In genomic region chr9:96419691-96419969, GRCh38 we compare ENCODE assay signal across 8 cellular contexts. TPM values are rescaled to one million over a fixed set of nuclear protein-coding genes. Genes with fewer than 3 reads are reported as not detected.
DNase-seq lines count a peak whose midpoint lies in the region; ATAC-seq and TF ChIP-seq lines count a peak whose summit lies in the region.

No MANE protein-coding gene starts in this region.

- H3K36me3 Mint-ChIP-seq in activated naive CD4-positive, alpha-beta T cell treated with anti-CD3 and anti-CD28 coated beads, Interleukin-2, amount 10 ng/mL, durations not matched to agents 7 days and 5 days: peaks cover 10% of the 10 kb centered on the region

- H3K9me3 Mint-ChIP-seq in activated naive CD4-positive, alpha-beta T cell treated with anti-CD3 and anti-CD28 coated beads, Interleukin-2, amount 10 ng/mL, durations not matched to agents 7 days and 5 days: no peaks in the 10 kb centered on the region

- H3K4me1 ChIP-seq in liver (ENCODE audit: control insufficient read depth in 4 of 4, insufficient read depth in 4 of 4, low read length in 3 of 4) (peaks cover 4 to 31% (median 27%) of the 10 kb centered on the region in 4 donors), tibial artery (peaks cover 11 to 34% (median 25%) of the 10 kb centered on the region in 4 donors)

- peak overlapping the region; percentile 83 for H3K4me3 Mint-ChIP-seq in activated naive CD4-positive, alpha-beta T cell treated with anti-CD3 and anti-CD28 coated beads, Interleukin-2, amount 10 ng/mL, durations not matched to agents 7 days and 5 days

- in situ Hi-C loops in astrocyte of the cerebellum (cut with HindIII; ENCODE audit: low sequenced_read_pairs): no loop called here

- DNase-seq in activated naive CD4-positive, alpha-beta T cell treated with anti-CD3 and anti-CD28 coated beads, Interleukin-2, amount 10 ng/mL, durations not matched to agents 7 days and 5 days: no peak
- DNase-seq in activated naive CD4-positive, alpha-beta T cell (lab: John Stamatoyannopoulos, UW): no peak
- DNase-seq in astrocyte of the cerebellum (ENCODE audit: low read depth) (no peak), tibial artery (no peak), cerebellar nuclear complex (lab: John Stamatoyannopoulos, UW) (no peak)

- peak overlapping the region; percentile 66 to 88 for H3K9ac ChIP-seq in liver (ENCODE audit: low read depth in 1 of 2, low read length in 2 of 2)

- H3K4me1 Mint-ChIP-seq in activated naive CD4-positive, alpha-beta T cell treated with anti-CD3 and anti-CD28 coated beads, Interleukin-2, amount 10 ng/mL, durations not matched to agents 7 days and 5 days: peaks cover 38% of the 10 kb centered on the region

- peak overlapping the region; percentile 97 to 99 for H3K27ac ChIP-seq in liver (ENCODE audit: low read depth in 1 of 2, low read length in 2 of 2)
- H3K27ac ChIP-seq in tibial artery: peak overlapping the region; percentile 95 to 98

- WGBS in liver: 31% methylated on average over 2 of the region's 2 CpGs

- H3K4me3 ChIP-seq in astrocyte of the cerebellum (ENCODE audit: low read depth, low read length) (peak overlapping the region; percentile 89), liver (ENCODE audit: low read depth in 1 of 3, low read length in 3 of 3) (peak overlapping the region in 2 of 3 donors; percentile 85 to 90), tibial artery (peak overlapping the region; percentile 67 to 75)

- ATAC-seq in GM19328 (IDR thresholded peaks at IDR 0.05; ENCODE audit: unreplicated experiment) (no peak), GM21390 (IDR thresholded peaks at IDR 0.05; ENCODE audit: unreplicated experiment) (no peak)

- peaks cover 3% of the 10 kb centered on the region for H3K27me3 Mint-ChIP-seq in activated naive CD4-positive, alpha-beta T cell treated with anti-CD3 and anti-CD28 coated beads, Interleukin-2, amount 10 ng/mL, durations not matched to agents 7 days and 5 days

- H3K9me3 ChIP-seq in liver (ENCODE audit: control insufficient read depth in 4 of 4, low read length in 3 of 4): no peaks in the 10 kb centered on the region
- no peaks in the 10 kb centered on the region for H3K9me3 ChIP-seq in tibial artery

- intact Hi-C loops in tibial artery (cut with DNase I; ENCODE audit: low total_unique reads): loop anchor here (2.0 to 10.0 kb wide), 3 partner anchors 31 to 235 kb away; partner anchors contain the start of genes HABP4 and PRXL2C

- CTCF ChIA-PET in activated naive CD4-positive, alpha-beta T cell treated with anti-CD3 and anti-CD28 coated beads, Interleukin-2, amount 10 ng/mL, durations not matched to agents 7 days and 5 days (lab: Charles Lee): no interaction called here

- H3K36me3 ChIP-seq in liver (ENCODE audit: control insufficient read depth in 4 of 4, insufficient read depth in 3 of 4, low read depth in 1 of 4, low read length in 3 of 4): no peaks in the 10 kb centered on the region
- H3K36me3 ChIP-seq in tibial artery: no peaks in the 10 kb centered on the region

- no peak for TF ChIP-seq RAD21 in liver (IDR thresholded peaks at IDR 0.05)

- H3K27ac Mint-ChIP-seq in activated naive CD4-positive, alpha-beta T cell treated with anti-CD3 and anti-CD28 coated beads, Interleukin-2, amount 10 ng/mL, durations not matched to agents 7 days and 5 days: peak overlapping the region; percentile 95

- H3K27me3 ChIP-seq in liver (ENCODE audit: control insufficient read depth in 4 of 4, insufficient read depth in 4 of 4, low read length in 3 of 4): no peaks in the 10 kb centered on the region
- H3K27me3 ChIP-seq in tibial artery: no peaks in the 10 kb centered on the region

- TF ChIP-seq CTCF in astrocyte of the cerebellum (IDR thresholded peaks at IDR 0.05; ENCODE audit: low read depth, low read length, missing control alignments): no peak
- no peak for TF ChIP-seq CTCF in liver (IDR thresholded peaks at IDR 0.05; ENCODE audit: low read depth, low read length, missing input control)
- no peak for TF ChIP-seq CTCF in tibial artery (IDR thresholded peaks at IDR 0.05)

TF ChIP-seq in liver, 16 proteins besides CTCF, POLR2A, EP300 and RAD21:
- TF ChIP-seq YY1 (IDR thresholded peaks at IDR 0.05) (no peak), REST (IDR thresholded peaks at IDR 0.05) (no peak), TAF1 (conservative IDR thresholded peaks at IDR 0.05) (no peak), ATF3 (IDR thresholded peaks at IDR 0.05) (no peak), RXRA (IDR thresholded peaks at IDR 0.05) (no peak), ZBTB33 (IDR thresholded peaks at IDR 0.05) (no peak), HNF4A (conservative IDR thresholded peaks at IDR 0.05) (no peak), MAX (IDR thresholded peaks at IDR 0.05) (no peak), HNF4G (IDR thresholded peaks at IDR 0.05) (no peak), FOXA2 (IDR thresholded peaks at IDR 0.05) (no peak), NR2F2 (IDR thresholded peaks at IDR 0.05) (no peak), SP1 (IDR thresholded peaks at IDR 0.05) (no peak), EGR1 (IDR thresholded peaks at IDR 0.05; ENCODE audit: low read depth in 2 of 2) (no peak), GABPA (IDR thresholded peaks at IDR 0.05 in 1 of 2, conservative IDR thresholded peaks at IDR 0.05 in 1 of 2) (no peak), FOXA1 (IDR thresholded peaks at IDR 0.05) (no peak), JUND (IDR thresholded peaks at IDR 0.05) (no peak)
TF ChIP-seq in liver: peak in this region for 0.

RNA-seq across cellular contexts. Expression of gene ZNF367, which starts 1.5 kb away (rescaled TPM):
- 10 to 100 TPM in 1 of 2 donors, 1 to 10 TPM in 1; 1.8 to 18.1 TPM for total RNA-seq in liver
- polyA plus RNA-seq in liver: 1 to 10 TPM in 1 of 2 donors, under 1 TPM in 1; 0.36 to 2.1 TPM

RNA-seq across cellular contexts. Expression of gene HABP4, which starts 30.3 kb away (rescaled TPM):
- total RNA-seq in liver: 1 to 10 TPM; 2.6 to 3.3 TPM
- polyA plus RNA-seq in liver: 1 to 10 TPM; 1.1 to 4.0 TPM

RNA-seq across cellular contexts. Expression of gene SLC35D2, which starts 36.1 kb away (rescaled TPM):
- total RNA-seq in liver: 10 to 100 TPM; 27.9 to 44.6 TPM
- 10 to 100 TPM; 19.2 to 27.2 TPM for polyA plus RNA-seq in liver
